20 cellular contexts compared by ENCODE assay signal in the genomic region with DNA sequence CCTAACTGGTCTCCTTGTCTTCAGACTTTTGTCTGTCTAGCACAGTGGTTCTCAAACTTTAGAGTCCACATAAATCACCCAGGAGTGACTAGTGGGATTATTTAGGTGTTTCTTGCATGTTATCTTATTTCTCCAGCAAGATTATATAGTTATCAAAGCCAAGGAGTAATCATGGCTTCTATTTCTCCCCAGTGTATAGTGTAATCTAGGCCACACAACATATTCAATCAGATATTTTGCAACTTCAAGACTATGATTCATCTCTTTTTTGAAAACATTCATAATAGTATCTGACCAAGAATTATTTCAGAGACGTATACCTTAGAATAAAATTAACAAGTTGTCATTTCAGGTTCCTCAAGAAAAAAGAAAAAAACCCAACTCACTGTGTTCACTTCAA.
"Had no signal": no experiment of that assay in that cellular context is flagged by ENCODE, and none has a peak within 500 bp of the region (broad histone marks: within the 10 kb centered on the region; RNA-seq: fewer than 3 reads in every experiment).

No MANE protein-coding gene starts in this region.

- H3K4me3 ChIP-seq: lung, tibial nerve had no signal

- DNase-seq: activated CD4-positive, alpha-beta T cell treated with anti-CD3 and anti-CD28 coated beads, Interleukin-2, amount 50 U/mL, for 48 hours; activated CD8-positive, alpha-beta memory T cell treated with anti-CD3 and anti-CD28 coated beads, Interleukin-2, amount 10 ng/mL, durations not matched to agents 7 days and 5 days; activated naive CD4-positive, alpha-beta T cell treated with anti-CD3 and anti-CD28 coated beads, Interleukin-2, amount 10 ng/mL, durations not matched to agents 7 days and 5 days; amniotic stem cell; cerebellar nuclear complex; dermis blood vessel endothelial cell; erythroblast; foreskin melanocyte; head of caudate nucleus; left colon; naive thymus-derived CD4-positive, alpha-beta T cell; small intestine had no signal

- ATAC-seq: activated CD8-positive, alpha-beta memory T cell treated with anti-CD3 and anti-CD28 coated beads, Interleukin-2, amount 10 ng/mL, durations not matched to agents 7 days and 5 days; left colon; naive thymus-derived CD4-positive, alpha-beta T cell; SK-N-SH treated with all-trans-retinoic acid at 6 μM for 48 hours; stimulated activated memory B cell treated with anti-CD40 and anti-IgM and Interleukin-4, amounts not matched to agents 10 μg/mL and 1 μg/mL and 100 μg/mL, for 72 hours; WTC11 had no signal

- H3K27ac Mint-ChIP-seq: activated CD8-positive, alpha-beta memory T cell treated with anti-CD3 and anti-CD28 coated beads, Interleukin-2, amount 10 ng/mL, durations not matched to agents 7 days and 5 days; activated naive CD4-positive, alpha-beta T cell treated with anti-CD3 and anti-CD28 coated beads, Interleukin-2, amount 10 ng/mL, durations not matched to agents 7 days and 5 days; brain; naive thymus-derived CD4-positive, alpha-beta T cell; stimulated activated memory B cell treated with anti-CD40 and anti-IgM and Interleukin-4, amounts not matched to agents 10 μg/mL and 1 μg/mL and 100 μg/mL, for 72 hours; T-helper 1 cell treated with Interleukin-12 subunit alpha and Interleukin-12 subunit beta and Interleukin-4 antibody, amounts not matched to agents 30 μg/mL and 1 μg/mL, for 36 hours; WTC11 had no signal

- H3K4me1 Mint-ChIP-seq: brain; stimulated activated memory B cell treated with anti-CD40 and anti-IgM and Interleukin-4, amounts not matched to agents 10 μg/mL and 1 μg/mL and 100 μg/mL, for 72 hours; WTC11 had no signal

- H3K4me3 Mint-ChIP-seq: activated CD8-positive, alpha-beta memory T cell treated with anti-CD3 and anti-CD28 coated beads, Interleukin-2, amount 10 ng/mL, durations not matched to agents 7 days and 5 days; activated naive CD4-positive, alpha-beta T cell treated with anti-CD3 and anti-CD28 coated beads, Interleukin-2, amount 10 ng/mL, durations not matched to agents 7 days and 5 days; activated T-helper 1 cell treated with anti-CD3 and anti-CD28 coated beads, Interleukin-12 subunit alpha, Interleukin-12 subunit beta, Interleukin-2, Interleukin-4 antibody, amounts not matched to agents 30 ng/mL and 10 ng/mL and 1 ng/mL, durations not matched to agents 14 hours and 24 hours and 36 hours; brain; naive thymus-derived CD4-positive, alpha-beta T cell; stimulated activated memory B cell treated with anti-CD40 and anti-IgM and Interleukin-4, amounts not matched to agents 10 μg/mL and 1 μg/mL and 100 μg/mL, for 72 hours; T-helper 1 cell treated with Interleukin-12 subunit alpha and Interleukin-12 subunit beta and Interleukin-4 antibody, amounts not matched to agents 30 μg/mL and 1 μg/mL, for 36 hours; WTC11 had no signal

- H3K27me3 Mint-ChIP-seq: activated CD8-positive, alpha-beta memory T cell treated with anti-CD3 and anti-CD28 coated beads, Interleukin-2, amount 10 ng/mL, durations not matched to agents 7 days and 5 days; activated naive CD4-positive, alpha-beta T cell treated with anti-CD3 and anti-CD28 coated beads, Interleukin-2, amount 10 ng/mL, durations not matched to agents 7 days and 5 days; brain; naive thymus-derived CD4-positive, alpha-beta T cell; stimulated activated memory B cell treated with anti-CD40 and anti-IgM and Interleukin-4, amounts not matched to agents 10 μg/mL and 1 μg/mL and 100 μg/mL, for 72 hours had no signal
